8 cellular contexts compared by ENCODE assay signal in the genomic region with DNA sequence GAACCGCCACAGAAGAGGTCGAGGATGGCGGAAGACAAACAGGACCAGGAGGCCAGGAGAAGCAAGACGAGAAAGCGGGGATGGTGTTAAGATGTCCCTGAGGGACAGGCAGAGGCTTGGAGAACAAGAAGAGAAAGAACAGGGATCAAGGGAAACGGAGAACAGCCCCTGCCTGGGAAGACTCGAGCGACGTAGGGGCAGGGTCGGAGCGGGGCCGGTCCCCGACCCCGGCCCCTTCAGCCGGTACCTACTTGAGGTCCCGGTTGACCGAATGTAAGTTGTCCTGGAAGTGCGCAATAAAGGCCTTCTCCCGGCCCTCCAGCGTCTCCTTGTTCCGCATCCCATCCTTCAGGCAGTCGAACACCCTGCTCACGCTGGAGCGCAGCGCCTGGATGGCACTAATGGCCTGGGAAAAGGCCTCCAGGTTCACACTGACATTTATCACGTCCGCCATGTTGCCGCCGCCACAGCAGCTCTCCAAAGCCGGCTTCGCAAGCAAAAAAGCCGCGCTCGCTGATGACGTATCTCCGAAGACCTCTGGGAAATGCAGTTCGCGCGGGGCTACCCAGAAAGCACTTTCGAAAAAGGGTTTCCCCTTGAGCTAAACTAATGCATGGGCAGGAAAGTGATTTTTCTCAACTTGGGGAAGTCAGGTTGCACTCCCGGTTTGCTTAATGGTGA. TPM values are rescaled to one million over a fixed set of nuclear protein-coding genes. Genes with fewer than 3 reads are reported as not detected.
DNase-seq lines count a peak whose midpoint lies in the region; ATAC-seq and TF ChIP-seq lines count a peak whose summit lies in the region.

MED27 (minus strand) TSS at position 477 of the 681 bp plus-strand sequence; CDS start at position 454, 23 bp downstream.

- ATAC-seq in GM19035 (IDR thresholded peaks at IDR 0.05; ENCODE audit: unreplicated experiment) (peak; percentile 93), HG03442 (IDR thresholded peaks at IDR 0.05; ENCODE audit: unreplicated experiment) (peak; percentile 84), left colon (peak; percentile 99)

- DNase-seq in AG09319 (ENCODE audit: extremely low read depth, low read depth) (peak; percentile 47), NCI-H526 (lab: John Stamatoyannopoulos, UW) (peak; percentile 72 to 91), coronary artery (ENCODE audit: low spot score) (peak; percentile 92), left colon (peak; percentile 90 to 97)
- DNase-seq in activated CD4-positive, alpha-beta T cell treated with anti-CD3 and anti-CD28 coated beads for 48 hours: peak; percentile 96
- peak; percentile 83 to 84 for DNase-seq in stimulated activated CD4-positive, alpha-beta T cell treated with anti-CD3 and anti-CD28 coated beads, Interleukin-1b, Interleukin-23, amount 100 ng/mL, for 4 hours (ENCODE audit: low read depth in 2 of 2)

- TF ChIP-seq CTCF in AG09319 (IDR thresholded peaks at IDR 0.05; ENCODE audit: low read depth, low read length) (no peak), coronary artery (IDR thresholded peaks at IDR 0.05) (no peak)

- H3K27ac ChIP-seq in coronary artery: peak within 1 kb of the TSS; percentile 27 to 78

- intact Hi-C loops in left colon (cut with DNase I, micrococcal nuclease): no loop called here

- H3K4me3 ChIP-seq in coronary artery: peak within 1 kb of the TSS; percentile 81

RNA-seq across cellular contexts. Expression of gene MED27, which starts in this region (rescaled TPM):
- total RNA-seq in left colon: 10 to 100 TPM; 12.9 to 13.6 TPM

Comparison
In these comparisons a context has a peak if more than half of its experiments do, and no peak if none do; other contexts are left out.
1. Peak in every context shown above with its lines: DNase-seq, ATAC-seq, H3K4me3 ChIP-seq and H3K27ac ChIP-seq.